ENCODE assay signal across 2 cellular contexts in genomic region chr11:2899080-2899783, GRCh38.
TF ChIP-seq lines count a peak whose summit lies in the region.

No MANE protein-coding gene starts in this region.

TF ChIP-seq in liver, 16 proteins besides CTCF, POLR2A, EP300 and RAD21 (continued from another document):
- TF ChIP-seq ZBTB33 (IDR thresholded peaks at IDR 0.05) (no peak), GABPA (IDR thresholded peaks at IDR 0.05 in 1 of 2, conservative IDR thresholded peaks at IDR 0.05 in 1 of 2) (no peak), NR2F2 (IDR thresholded peaks at IDR 0.05) (no peak), YY1 (IDR thresholded peaks at IDR 0.05) (no peak)
TF ChIP-seq in liver: peak in this region for 0.

TF ChIP-seq in HepG2, 621 proteins besides CTCF, POLR2A, EP300 and RAD21:
- TF ChIP-seq ELK4 (CRISPR knock-in tag; IDR thresholded peaks at IDR 0.05; ENCODE audit: borderline replicate concordance) (no peak), ZNF576 (CRISPR knock-in tag; IDR thresholded peaks at IDR 0.05) (no peak), SMAD1 (CRISPR knock-in tag; IDR thresholded peaks at IDR 0.05; ENCODE audit: borderline replicate concordance, low read depth) (no peak)
